Comparison of ENCODE assay signal across 1 cellular context in the genomic region with DNA sequence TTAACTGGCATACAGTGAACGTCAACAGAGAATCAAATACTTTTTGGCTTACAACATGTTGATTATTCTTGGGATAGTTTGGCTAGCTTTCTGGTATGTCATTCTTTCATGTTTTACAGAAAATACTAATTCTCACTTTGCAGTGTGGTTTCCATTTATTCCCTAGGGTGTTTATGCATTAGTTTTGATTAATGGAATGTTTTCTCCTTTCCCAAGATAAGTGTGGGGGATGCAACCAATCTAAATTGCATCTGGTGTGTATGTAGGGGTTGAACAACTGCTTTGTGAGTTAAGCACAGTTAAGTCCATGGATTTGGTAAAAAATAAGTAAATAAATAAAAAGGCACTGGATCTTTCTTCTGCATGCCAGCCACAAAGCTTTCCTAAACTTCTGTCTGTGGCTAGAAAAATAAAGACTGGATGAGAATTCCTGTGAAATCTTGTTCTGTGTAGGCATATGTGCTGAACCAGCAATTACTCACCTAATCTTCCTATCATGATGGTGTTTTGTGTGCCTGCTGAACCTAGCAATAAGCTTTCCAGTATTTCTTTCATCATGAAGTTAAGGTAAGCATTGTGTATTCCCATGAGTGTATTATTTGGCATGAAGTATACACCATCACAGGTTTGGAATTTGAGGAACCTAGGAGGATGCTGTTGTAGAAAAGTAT.
TF ChIP-seq lines count a peak whose summit lies in the region.

No MANE protein-coding gene starts in this region.

TF ChIP-seq in A549, 52 proteins besides CTCF, POLR2A, EP300 and RAD21:
- TF ChIP-seq RCOR1 (IDR thresholded peaks at IDR 0.05; ENCODE audit: low read depth, low read length) (no peak), MAFK (IDR thresholded peaks at IDR 0.05; ENCODE audit: partially characterized antibody) (peak; percentile 71)
